In genomic region chr7:22052221-22052639, GRCh38 we compare ENCODE assay signal across 19 cellular contexts.
DNase-seq lines count a peak whose midpoint lies in the region; ATAC-seq and TF ChIP-seq lines count a peak whose summit lies in the region.
"Had no signal": no experiment of that assay in that cellular context is flagged by ENCODE, and none has a peak within 500 bp of the region (broad histone marks: within the 10 kb centered on the region; RNA-seq: fewer than 3 reads in every experiment).

No MANE protein-coding gene starts in this region.

- TF ChIP-seq RAD21 in SK-N-SH (IDR thresholded peaks at IDR 0.05; ENCODE audit: low read length) = no peak

- peak; percentile 31 for ATAC-seq in SK-N-SH treated with all-trans-retinoic acid at 6 μM for 48 hours
- no peak for ATAC-seq in PC-3
- ATAC-seq: A549 had no signal

- no peaks in the 10 kb centered on the region for H3K4me1 ChIP-seq in SK-N-SH (ENCODE audit: control insufficient read depth in 1 of 2, insufficient read depth in 2 of 2, low read depth in 1 of 2, low read length in 1 of 2)
- no peaks in the 10 kb centered on the region for H3K4me1 ChIP-seq in PC-3 (ENCODE audit: insufficient read depth, low read length)
- no peaks in the 10 kb centered on the region for H3K4me1 ChIP-seq in mesenchymal stem cell (ENCODE audit: control insufficient read depth, insufficient read depth, low read depth, low read length)
- no peaks in the 10 kb centered on the region for H3K4me1 ChIP-seq in adrenal gland (replicated peaks in 1 of 2)
- H3K4me1 ChIP-seq: A549, spleen had no signal

- H2BK120ac ChIP-seq in mesenchymal stem cell (ENCODE audit: low read depth, low read length) = no peak overlapping the region

- POLR2A ChIA-PET in SK-N-SH (lab: Yijun Ruan, JAX) = no interaction called here
- POLR2A ChIA-PET in PC-3 (lab: Charles Lee; ENCODE audit: unreplicated experiment) = no interaction called here

- intact Hi-C loops in PC-3 (cut with micrococcal nuclease) (no loop called here), adrenal gland (cut with DNase I) (no loop called here)

- no peaks in the 10 kb centered on the region for H3F3A ChIP-seq in SK-N-SH (replicated peaks; ENCODE audit: insufficient read depth)
- H3F3A ChIP-seq in PC-3 (ENCODE audit: low read length, unreplicated experiment) = no peaks in the 10 kb centered on the region

- no peak overlapping the region for H2AK5ac ChIP-seq in mesenchymal stem cell (ENCODE audit: low read length, severe bottlenecking)

- no peaks in the 10 kb centered on the region for H3K9me2 ChIP-seq in SK-N-SH
- H3K9me2 ChIP-seq in PC-3 (replicated peaks; ENCODE audit: low read length) = no peaks in the 10 kb centered on the region

- H2BK15ac ChIP-seq in mesenchymal stem cell (ENCODE audit: low read depth, poor library complexity, severe bottlenecking) = no peak overlapping the region

- H4K8ac ChIP-seq in mesenchymal stem cell (ENCODE audit: low read length) = no peak overlapping the region

- H3K9ac ChIP-seq in SK-N-SH (no peak overlapping the region), PC-3 (ENCODE audit: low read length) (no peak overlapping the region), mesenchymal stem cell (ENCODE audit: low read length) (no peak overlapping the region)

- H3K4me2 ChIP-seq in SK-N-SH (no peak overlapping the region; the same call in 1 of the 2 replicates), PC-3 (ENCODE audit: low read length) (no peak overlapping the region), mesenchymal stem cell (ENCODE audit: low read length, poor library complexity, severe bottlenecking) (no peak overlapping the region)
- H3K4me2 ChIP-seq: A549 had no signal

- H2AFZ ChIP-seq in SK-N-SH (ENCODE audit: low read depth) (no peak overlapping the region), PC-3 (ENCODE audit: low read length) (no peak overlapping the region), mesenchymal stem cell (ENCODE audit: low read depth, low read length) (no peak overlapping the region)

- TF ChIP-seq CTCF in SK-N-SH (IDR thresholded peaks at IDR 0.05) (no peak), PC-3 (conservative IDR thresholded peaks at IDR 0.05; ENCODE audit: low read depth, low read length) (no peak), fibroblast of mammary gland (conservative IDR thresholded peaks at IDR 0.05; ENCODE audit: control insufficient read depth, insufficient read depth, low read depth, low read length) (no peak), adrenal gland (IDR thresholded peaks at IDR 0.05) (no peak)

- no peaks in the 10 kb centered on the region for H4K20me1 ChIP-seq in SK-N-SH (ENCODE audit: insufficient read depth)
- H4K20me1 ChIP-seq in PC-3 (ENCODE audit: low read length) = no peaks in the 10 kb centered on the region

- H3K23ac ChIP-seq in mesenchymal stem cell (ENCODE audit: low read length in 2 of 2) = no peak overlapping the region

- DNase-seq in SK-N-SH = no peak
- peak; percentile 15 for DNase-seq in PC-3
- peak; percentile 3 for DNase-seq in fibroblast of mammary gland (ENCODE audit: low read depth)
- DNase-seq in superior temporal gyrus (ENCODE audit: extremely low spot score) = peak; percentile 30
- no peak for DNase-seq in mesenchymal stem cell
- no peak for DNase-seq in adrenal gland
- DNase-seq in DMS 273 (lab: John Stamatoyannopoulos, UW; ENCODE audit: unreplicated experiment) = no peak
- DNase-seq: activated CD4-positive, alpha-beta T cell treated with anti-CD3 and anti-CD28 coated beads, Interleukin-2, amount 50 U/mL, for 1 hour; activated naive CD8-positive, alpha-beta T cell treated with anti-CD3 and anti-CD28 coated beads, Interleukin-2, amount 10 ng/mL, durations not matched to agents 7 days and 5 days; CD4-positive, CD25-positive, alpha-beta regulatory T cell; EL; H7; islet precursor cell; spleen; stimulated activated naive CD4-positive, alpha-beta T cell; trophoblast cell had no signal

- no TSS peak for BruUV-seq in PC-3 (replicated peaks; lab: Mats Ljungman, UMichigan)

- no peak for TF ChIP-seq EP300 in SK-N-SH (IDR thresholded peaks at IDR 0.05; ENCODE audit: borderline replicate concordance in 1 of 2, low read depth in 1 of 2, low read length in 1 of 2)

- H3K79me2 ChIP-seq in SK-N-SH (ENCODE audit: insufficient read depth) = no peaks in the 10 kb centered on the region
- H3K79me2 ChIP-seq in PC-3 (ENCODE audit: low read length) = no peaks in the 10 kb centered on the region

- CTCF ChIA-PET in SK-N-SH (lab: Yijun Ruan, JAX) (interaction anchor here (0.7 to 2.0 kb wide), 4 partner anchors 30 to 247 kb away, joined by 3 to 11 read pairs (median 3); no protein-coding TSS in a partner anchor), PC-3 (lab: Charles Lee) (no interaction called here)

- H3K9me3 ChIP-seq in SK-N-SH (no peaks in the 10 kb centered on the region), PC-3 (ENCODE audit: low read length) (no peaks in the 10 kb centered on the region), mesenchymal stem cell (ENCODE audit: control insufficient read depth, low read length) (no peaks in the 10 kb centered on the region), adrenal gland (replicated peaks in 1 of 3) (no peaks in the 10 kb centered on the region)
- H3K9me3 ChIP-seq: A549, spleen had no signal

- no peak overlapping the region for H2BK5ac ChIP-seq in mesenchymal stem cell (ENCODE audit: low read depth, low read length, poor library complexity, severe bottlenecking)

- H3K18ac ChIP-seq in mesenchymal stem cell (ENCODE audit: low read depth in 1 of 2, low read length in 2 of 2) = no peak overlapping the region

- no peak for TF ChIP-seq POLR2A in adrenal gland (IDR thresholded peaks at IDR 0.05)

- H3K27me3 ChIP-seq in SK-N-SH (ENCODE audit: insufficient read depth) (peaks cover 58% of the 10 kb centered on the region), PC-3 (ENCODE audit: low read length) (peaks cover 86% of the 10 kb centered on the region), mesenchymal stem cell (ENCODE audit: control insufficient read depth in 1 of 2, insufficient read depth in 1 of 2, low read length in 2 of 2) (peaks cover 0 to 7% of the 10 kb centered on the region in 2 experiments), adrenal gland (no peaks in the 10 kb centered on the region)
- H3K27me3 ChIP-seq: spleen had no signal

- H3K4me3 ChIP-seq in SK-N-SH (ENCODE audit: low read depth in 2 of 2, low read length in 1 of 2) = no peak overlapping the region
- H3K4me3 ChIP-seq in PC-3 (ENCODE audit: low read length) = no peak overlapping the region
- H3K4me3 ChIP-seq in fibroblast of mammary gland (ENCODE audit: control insufficient read depth, low read depth, low read length) = no peak overlapping the region
- no peak overlapping the region for H3K4me3 ChIP-seq in mesenchymal stem cell (ENCODE audit: insufficient read depth in 1 of 2, low read depth in 1 of 2, low read length in 2 of 2)
- no peak overlapping the region for H3K4me3 ChIP-seq in adrenal gland
- H3K4me3 ChIP-seq: A549, spleen had no signal

- no peaks in the 10 kb centered on the region for H3K36me3 ChIP-seq in SK-N-SH (replicated peaks in 1 of 2; ENCODE audit: control insufficient read depth in 1 of 2, insufficient read depth in 2 of 2, low read length in 1 of 2)
- H3K36me3 ChIP-seq in PC-3 (ENCODE audit: low read depth, low read length) = no peaks in the 10 kb centered on the region
- H3K36me3 ChIP-seq in mesenchymal stem cell (ENCODE audit: control insufficient read depth in 1 of 2, insufficient read depth in 2 of 2, low read depth in 1 of 2, low read length in 2 of 2) = no peaks in the 10 kb centered on the region
- H3K36me3 ChIP-seq in adrenal gland (replicated peaks in 1 of 2) = no peaks in the 10 kb centered on the region
- H3K36me3 ChIP-seq: spleen had no signal

- H3K79me1 ChIP-seq in mesenchymal stem cell (replicated peaks; ENCODE audit: low read length, poor library complexity, severe bottlenecking) = no peaks in the 10 kb centered on the region

- H2BK12ac ChIP-seq in mesenchymal stem cell (ENCODE audit: low read length in 2 of 2) = no peak overlapping the region

- no peak overlapping the region for H3K4ac ChIP-seq in mesenchymal stem cell (ENCODE audit: low read depth in 1 of 2, low read length in 2 of 2)

- 15% methylated on average over 9 of the region's 9 CpGs for WGBS in SK-N-SH (ENCODE audit: low lambda C conversion rate)
- WGBS in mesenchymal stem cell = 65% methylated on average over 9 of the region's 9 CpGs
- WGBS in adrenal gland, 4 donors = 45 to 51% (median 49%) methylated on average over 9 of the region's 9 CpGs

- no peak overlapping the region for H4K91ac ChIP-seq in mesenchymal stem cell (ENCODE audit: low read length)

- no peak overlapping the region for H3K14ac ChIP-seq in mesenchymal stem cell (ENCODE audit: low read length in 2 of 2)

- H3K27ac ChIP-seq in SK-N-SH (ENCODE audit: low read depth in 2 of 2, low read length in 1 of 2) = no peak overlapping the region
- H3K27ac ChIP-seq in PC-3 (ENCODE audit: low read length) = no peak overlapping the region
- no peak overlapping the region for H3K27ac ChIP-seq in mesenchymal stem cell (ENCODE audit: low read length, poor library complexity, severe bottlenecking)
- no peak overlapping the region for H3K27ac ChIP-seq in adrenal gland
- H3K27ac ChIP-seq: A549, epithelial cell of prostate, spleen had no signal

TF ChIP-seq in SK-N-SH, 30 proteins besides CTCF, POLR2A, EP300 and RAD21 (continues in another document):
- TF ChIP-seq USF1 (IDR thresholded peaks at IDR 0.05; ENCODE audit: borderline replicate concordance, low read depth) (no peak), CHD2 (IDR thresholded peaks at IDR 0.05; ENCODE audit: low read length, partially characterized antibody) (no peak), MEF2A (IDR thresholded peaks at IDR 0.05; ENCODE audit: borderline replicate concordance, low read depth) (no peak), YY1 (IDR thresholded peaks at IDR 0.05; ENCODE audit: low read depth) (no peak), POLR2AphosphoS5 (IDR thresholded peaks at IDR 0.05; ENCODE audit: low read depth, low read length) (no peak), PBX3 (IDR thresholded peaks at IDR 0.05) (no peak), GABPA (IDR thresholded peaks at IDR 0.05; ENCODE audit: low read depth) (no peak), NRF1 (IDR thresholded peaks at IDR 0.05; ENCODE audit: low read depth, low read length) (no peak)

Comparison
In these comparisons a context has a peak if more than half of its experiments do, and no peak if none do; other contexts are left out.
1. DNase-seq: peak in PC-3 (single experiment), fibroblast of mammary gland (single experiment) and superior temporal gyrus (single experiment); none in SK-N-SH (single experiment), mesenchymal stem cell (single experiment), adrenal gland (0 of 7) and DMS 273 (single experiment).